7 cellular contexts compared by ENCODE assay signal in genomic region chr20:4999788-5000187, GRCh38. TPM values are rescaled to one million over a fixed set of nuclear protein-coding genes. Genes with fewer than 3 reads are reported as not detected.
DNase-seq lines count a peak whose midpoint lies in the region; ATAC-seq, FAIRE-seq and TF ChIP-seq lines count a peak whose summit lies in the region.

No MANE protein-coding gene starts in this region.

- peaks cover 11% of the 10 kb centered on the region for H3K23me2 ChIP-seq in H1 (ENCODE audit: low read depth, low read length)

- H3K36me3 ChIP-seq in GM23248 (ENCODE audit: low read depth) (no peaks in the 10 kb centered on the region), H1 (ENCODE audit: control insufficient read depth in 2 of 4, insufficient read depth in 4 of 4, low read length in 3 of 4) (no peaks in the 10 kb centered on the region), gastrocnemius medialis (no peaks in the 10 kb centered on the region)

- H4K20me1 ChIP-seq in GM23248 (ENCODE audit: insufficient read depth) (no peaks in the 10 kb centered on the region), H1 (replicated peaks in 1 of 2; ENCODE audit: control insufficient read depth in 1 of 2, insufficient read depth in 2 of 2, low read length in 2 of 2) (peaks cover 0 to 3% of the 10 kb centered on the region in 2 experiments)

- no peak overlapping the region for H2BK12ac ChIP-seq in H1 (ENCODE audit: low read depth, low read length)

- no peak overlapping the region for H3K4ac ChIP-seq in H1 (replicated peaks; ENCODE audit: insufficient read length, low read depth, low read length)

- H3K56ac ChIP-seq in H1 (replicated peaks; ENCODE audit: insufficient read length, low read depth, low read length): no peak overlapping the region

- H2AFZ ChIP-seq in GM23248 (no peak overlapping the region), H1 (ENCODE audit: low read length) (no peak overlapping the region)

- TF ChIP-seq RAD21 in H1 (IDR thresholded peaks at IDR 0.05 in 1 of 2, conservative IDR thresholded peaks at IDR 0.05 in 1 of 2; ENCODE audit: low read depth in 2 of 2, low read length in 2 of 2): no peak

- peak overlapping the region; percentile 72 for H3K4me3 ChIP-seq in GM23248
- peak overlapping the region in 1 of 4 experiments; percentile 90; a peak in 1 of 8 replicates for H3K4me3 ChIP-seq in H1 (ENCODE audit: extremely low read depth in 1 of 4, insufficient read depth in 2 of 4, low read depth in 3 of 4, low read length in 4 of 4)
- H3K4me3 ChIP-seq in gastrocnemius medialis: peak overlapping the region; percentile 71 to 87 (median 78)

- H3K4me2 ChIP-seq in GM23248 (ENCODE audit: unreplicated experiment): peak overlapping the region; percentile 90
- H3K4me2 ChIP-seq in H1 (ENCODE audit: insufficient read depth in 1 of 2, low read depth in 2 of 2, low read length in 2 of 2): peak overlapping the region; percentile 81 to 93; a peak in 2 of 4 replicates

- no peak overlapping the region for H3K18ac ChIP-seq in H1 (ENCODE audit: extremely low read depth, low read length)

- H4K5ac ChIP-seq in H1 (ENCODE audit: insufficient read length, low read depth, low read length): no peak overlapping the region

- H3K79me1 ChIP-seq in H1 (ENCODE audit: low read depth, low read length): peaks cover 7% of the 10 kb centered on the region; the same call in 1 of the 2 replicates

- no peak overlapping the region for H2BK15ac ChIP-seq in H1 (ENCODE audit: low read length)

- H3K27me3 ChIP-seq in GM23248 (replicated peaks; ENCODE audit: insufficient read depth) (no peaks in the 10 kb centered on the region), H1 (replicated peaks in 1 of 4; ENCODE audit: control insufficient read depth in 3 of 4, extremely low read depth in 1 of 4, insufficient read depth in 3 of 4, low read length in 3 of 4) (no peaks in the 10 kb centered on the region), gastrocnemius medialis (no peaks in the 10 kb centered on the region)

- TF ChIP-seq POLR2A in H1 (IDR thresholded peaks at IDR 0.05; ENCODE audit: control extremely low read depth in 1 of 2, low read depth in 2 of 2, low read length in 2 of 2) (no peak), gastrocnemius medialis (IDR thresholded peaks at IDR 0.05) (no peak)

- in situ Hi-C loops in GM23248 (cut with MboI) (no loop called here), gastrocnemius medialis (cut with MboI; ENCODE audit: low sequenced_read_pairs in 4 of 4) (no loop called here)

- no peak overlapping the region for H4K8ac ChIP-seq in H1 (ENCODE audit: extremely low read depth, insufficient read depth, low read length)

- H3K4me1 ChIP-seq in GM23248 (ENCODE audit: insufficient read depth): no peaks in the 10 kb centered on the region
- peaks cover 0 to 8% (median 2%) of the 10 kb centered on the region in 4 experiments; a peak in 5 of 7 replicates for H3K4me1 ChIP-seq in H1 (replicated peaks in 1 of 4; ENCODE audit: control insufficient read depth in 3 of 4, insufficient read depth in 4 of 4, low read length in 3 of 4)
- peaks cover 3 to 6% of the 10 kb centered on the region in 2 donors for H3K4me1 ChIP-seq in gastrocnemius medialis

- H3K9me2 ChIP-seq in GM23248 (ENCODE audit: insufficient read depth): no peaks in the 10 kb centered on the region

- H3K9me3 ChIP-seq in GM23248 (ENCODE audit: low read depth) (no peaks in the 10 kb centered on the region), H1 (ENCODE audit: insufficient read depth in 2 of 2, low read depth in 1 of 2, low read length in 1 of 2) (no peaks in the 10 kb centered on the region), gastrocnemius medialis (no peaks in the 10 kb centered on the region)

- WGBS in GM23248 (ENCODE audit: low coverage in 1 of 2, low lambda C conversion rate in 2 of 2, missing lambda C conversion rate in 2 of 2), 2 experiments: 56 to 60% methylated on average over 1 of the region's 1 CpG
- 87% methylated on average over 1 of the region's 1 CpG; no CpG with 5 or more reads in 1 of the 2 experiments for WGBS in H1 (ENCODE audit: extremely low coverage in 1 of 2, insufficient coverage in 1 of 2, insufficient read length in 1 of 2, insufficient replicate concordance in 2 of 2, low coverage in 1 of 2, low lambda C conversion rate in 2 of 2, missing lambda C conversion rate in 1 of 2), 2 experiments

- no peak for DNase-seq in GM23248
- peak; percentile 56 for DNase-seq in NCI-H510A (lab: John Stamatoyannopoulos, UW)
- no peak for DNase-seq in H1 (ENCODE audit: low read depth in 1 of 2, low spot score in 2 of 2)
- DNase-seq in gastrocnemius medialis: no peak
- DNase-seq in D341Med (ENCODE audit: low spot score): no peak
- no peak for DNase-seq in HuH-7.5 (ENCODE audit: low spot score)

- CTCF ChIA-PET in H1 (lab: Charles Lee; ENCODE audit: partially characterized antibody): interaction anchor here (0.9 to 1.8 kb wide), 5 partner anchors 10 to 101 kb away, joined by 3 to 6 read pairs (median 3); no protein-coding TSS in a partner anchor

- no peak overlapping the region for H3K14ac ChIP-seq in H1 (ENCODE audit: insufficient read length)

- peaks cover 8% of the 10 kb centered on the region; the same call in 1 of the 2 replicates for H3F3A ChIP-seq in GM23248 (ENCODE audit: insufficient read depth)

- H2BK5ac ChIP-seq in H1 (ENCODE audit: low read depth, low read length): no peak overlapping the region

- intact Hi-C loops in gastrocnemius medialis (cut with DNase I; ENCODE audit: low total_unique reads): no loop called here

- TF ChIP-seq CTCF in H1 (IDR thresholded peaks at IDR 0.05; ENCODE audit: control extremely low read depth in 1 of 3, insufficient read depth in 1 of 3, low read depth in 1 of 3, low read length in 3 of 3) (no peak), gastrocnemius medialis (IDR thresholded peaks at IDR 0.05 in 4 of 5, conservative IDR thresholded peaks at IDR 0.05 in 1 of 5) (no peak)

- H3K79me2 ChIP-seq in GM23248 (ENCODE audit: insufficient read depth): peaks cover 52% of the 10 kb centered on the region
- peaks cover 4 to 34% of the 10 kb centered on the region in 2 experiments; a peak in 3 of 4 replicates for H3K79me2 ChIP-seq in H1 (ENCODE audit: control insufficient read depth in 1 of 2, insufficient read depth in 2 of 2, low read length in 2 of 2)

- POLR2A ChIA-PET in H1 (lab: Charles Lee; ENCODE audit: partially characterized antibody): interaction anchor here (0.5 to 1.2 kb wide), 3 partner anchors 13 to 65 kb away, joined by 3 to 5 read pairs (median 3); no protein-coding TSS in a partner anchor

- H3K23ac ChIP-seq in H1 (ENCODE audit: insufficient read length): no peak overlapping the region

- H3K9ac ChIP-seq in GM23248: no peak overlapping the region
- no peak overlapping the region for H3K9ac ChIP-seq in H1 (replicated peaks in 1 of 4; ENCODE audit: extremely low read depth in 1 of 4, low read depth in 3 of 4, low read length in 3 of 4)

- no peak overlapping the region for H2BK20ac ChIP-seq in H1 (ENCODE audit: low read length)

- H3K27ac ChIP-seq in GM23248: no peak overlapping the region
- H3K27ac ChIP-seq in H1 (ENCODE audit: low read depth, low read length): no peak overlapping the region
- H3K27ac ChIP-seq in gastrocnemius medialis: no peak overlapping the region

- H2BK120ac ChIP-seq in H1 (replicated peaks; ENCODE audit: low read depth, low read length): no peak overlapping the region

- no peak for FAIRE-seq in H1 (lab: Jason Lieb, UNC)

- ATAC-seq in gastrocnemius medialis (no peak), GM21786 (IDR thresholded peaks at IDR 0.05; ENCODE audit: unreplicated experiment) (no peak)

- peak overlapping the region; percentile 75; the same call in 1 of the 2 replicates for H2AK5ac ChIP-seq in H1 (ENCODE audit: low read depth, low read length)

- no peak overlapping the region for H4K91ac ChIP-seq in H1 (replicated peaks; ENCODE audit: insufficient read length, low read length)

- TF ChIP-seq EP300 in H1 (IDR thresholded peaks at IDR 0.05; ENCODE audit: borderline replicate concordance in 1 of 2, low read depth in 2 of 2, low read length in 2 of 2): no peak

TF ChIP-seq in H1, 55 proteins besides CTCF, POLR2A, EP300 and RAD21 (continues in another document):
- TF ChIP-seq GABPA (IDR thresholded peaks at IDR 0.05; ENCODE audit: borderline replicate concordance, insufficient read depth, low read length) (no peak), SP4 (IDR thresholded peaks at IDR 0.05; ENCODE audit: low read length) (no peak), HDAC2 (IDR thresholded peaks at IDR 0.05; ENCODE audit: borderline replicate concordance in 1 of 2, low read depth in 2 of 2, low read length in 2 of 2) (no peak), CHD1 (IDR thresholded peaks at IDR 0.05; ENCODE audit: low read depth, low read length) (no peak), SAP30 (IDR thresholded peaks at IDR 0.05; ENCODE audit: insufficient read depth, insufficient replicate concordance, low read length) (no peak), HDAC6 (IDR thresholded peaks at IDR 0.05; ENCODE audit: low read depth, low read length) (no peak), E2F6 (IDR thresholded peaks at IDR 0.05) (no peak), SUZ12 (IDR thresholded peaks at IDR 0.05; ENCODE audit: low read length) (no peak), SIRT6 (IDR thresholded peaks at IDR 0.05; ENCODE audit: low read length) (no peak), CEBPB (IDR thresholded peaks at IDR 0.05; ENCODE audit: low read depth, low read length) (no peak), EZH2 (IDR thresholded peaks at IDR 0.05; ENCODE audit: low read depth, low read length, severe bottlenecking) (no peak), YY1 (IDR thresholded peaks at IDR 0.05; ENCODE audit: low read depth, low read length) (no peak), CHD2 (IDR thresholded peaks at IDR 0.05; ENCODE audit: low read length) (no peak), ASH2L (IDR thresholded peaks at IDR 0.05; ENCODE audit: low read length) (no peak)

RNA-seq across cellular contexts. Expression of gene SLC23A2, which starts 1.5 kb away (rescaled TPM):
- 9.6 and 11.0 TPM in 2 replicates for total RNA-seq in GM23248 (2014; rRNA removed; shearing (Covaris generic))
- polyA plus RNA-seq in GM23248 (2016; fragmentation: Nextera tagmentation; extraction: Ambion mirVana) (5.8 and 5.9 TPM in 2 replicates), H1 (2011; rRNA removed) (17.0 and 26.1 TPM in 2 replicates)
- total RNA-seq in H1 (2021; fragmentation: NEBNext Ultra II Directional; extraction: Animal tissue kit (Norgen Biotek cat#: 25700)): 15.7 and 18.6 TPM in 2 replicates
- polyA plus RNA-seq in H1 (2011; cell fraction: cytosol; rRNA removed): 13.7 TPM
- polyA plus RNA-seq in H1 (2011; cell fraction: nucleus; rRNA removed): 23.6 TPM
- polyA plus RNA-seq in H1 (2012, experiment 1 of 2): 9.0 to 12.3 TPM (median 11.0 TPM) in 4 replicates
- 2.6 TPM for polyA plus RNA-seq in H1 (2012, experiment 2 of 2)
- polyA plus RNA-seq in H1 (2013, experiment 1 of 2): 14.6 TPM
- polyA plus RNA-seq in H1 (2013, experiment 2 of 2): 15.0 TPM
- 28.4 and 33.6 TPM in 2 replicates for polyA minus RNA-seq in H1 (2011; rRNA and poly(A)+ RNA removed)
- polyA minus RNA-seq in H1 (2011; cell fraction: cytosol; rRNA and poly(A)+ RNA removed): 16.8 TPM
- polyA minus RNA-seq in H1 (2011; cell fraction: nucleus; rRNA and poly(A)+ RNA removed): 17.0 TPM
- 1 to 10 TPM; 2.6 to 3.6 (median 3.1) TPM for total RNA-seq in gastrocnemius medialis
